17 cellular contexts compared by ENCODE assay signal in genomic region chr18:25661836-25662235, GRCh38.
"Had no signal": no experiment of that assay in that cellular context is flagged by ENCODE, and none has a peak within 500 bp of the region (broad histone marks: within the 10 kb centered on the region; RNA-seq: fewer than 3 reads in every experiment).

No MANE protein-coding gene starts in this region.

- H3K27ac Mint-ChIP-seq: activated CD4-positive, alpha-beta T cell treated with anti-CD3 and anti-CD28 coated beads, Interleukin-2, amount 10 ng/mL, durations not matched to agents 7 days and 5 days; activated naive CD4-positive, alpha-beta T cell treated with anti-CD3 and anti-CD28 coated beads for 36 hours; effector memory CD8-positive, alpha-beta T cell; natural killer cell treated with Interleukin-12 subunit alpha and Interleukin-12 subunit beta and Interleukin-15 and Interleukin-18, amount 100 ng/mL, for 72 hours; T-helper 1 cell treated with Interleukin-12 subunit alpha and Interleukin-12 subunit beta and Interleukin-4 antibody, amounts not matched to agents 30 μg/mL and 1 μg/mL, for 36 hours had no signal

- H3K36me3 Mint-ChIP-seq: natural killer cell treated with Interleukin-12 subunit alpha and Interleukin-12 subunit beta and Interleukin-15 and Interleukin-18, amount 100 ng/mL, for 72 hours had no signal

- DNase-seq: activated CD4-positive, alpha-beta T cell treated with anti-CD3 and anti-CD28 coated beads, Interleukin-2, amount 10 ng/mL, durations not matched to agents 7 days and 5 days; activated CD8-positive, alpha-beta memory T cell treated with anti-CD3 and anti-CD28 coated beads, Interleukin-2, amount 50 U/mL, for 4 hours; activated naive CD4-positive, alpha-beta T cell treated with anti-CD3 and anti-CD28 coated beads for 36 hours; activated T-cell treated with anti-CD3 and anti-CD28 coated beads, Interleukin-2, amount 50 U/mL, for 4 hours; adrenal gland; dermis blood vessel endothelial cell; effector memory CD8-positive, alpha-beta T cell; esophagus squamous epithelium; posterior cingulate gyrus; retina; stimulated activated CD4-positive, alpha-beta T cell treated with anti-CD3 and anti-CD28 coated beads, Interleukin-12 subunit alpha, Interleukin-12 subunit beta, amount 100 ng/mL, for 4 hours; stimulated activated CD4-positive, alpha-beta T cell treated with anti-CD3 and anti-CD28 coated beads, Interleukin-1b, Interleukin-23, amount 100 ng/mL, for 48 hours; stimulated activated naive CD4-positive, alpha-beta T cell treated with Interleukin-2 at 50 U/mL for 16 hours; thyroid gland had no signal

- H3K4me3 Mint-ChIP-seq: activated CD4-positive, alpha-beta T cell treated with anti-CD3 and anti-CD28 coated beads, Interleukin-2, amount 10 ng/mL, durations not matched to agents 7 days and 5 days; activated naive CD4-positive, alpha-beta T cell treated with anti-CD3 and anti-CD28 coated beads for 36 hours; activated T-cell treated with anti-CD3 and anti-CD28 coated beads, Interleukin-2, amount 50 U/mL, for 4 hours; effector memory CD8-positive, alpha-beta T cell; natural killer cell treated with Interleukin-12 subunit alpha and Interleukin-12 subunit beta and Interleukin-15 and Interleukin-18, amount 100 ng/mL, for 72 hours; T-helper 1 cell treated with Interleukin-12 subunit alpha and Interleukin-12 subunit beta and Interleukin-4 antibody, amounts not matched to agents 30 μg/mL and 1 μg/mL, for 36 hours had no signal

- H3K27me3 Mint-ChIP-seq: activated CD4-positive, alpha-beta T cell treated with anti-CD3 and anti-CD28 coated beads, Interleukin-2, amount 10 ng/mL, durations not matched to agents 7 days and 5 days; effector memory CD8-positive, alpha-beta T cell; natural killer cell treated with Interleukin-12 subunit alpha and Interleukin-12 subunit beta and Interleukin-15 and Interleukin-18, amount 100 ng/mL, for 72 hours had no signal

- H3K9me3 ChIP-seq: adrenal gland, esophagus squamous epithelium, thyroid gland had no signal

- H3K27ac ChIP-seq: adrenal gland, thyroid gland had no signal

- H3K4me3 ChIP-seq: adrenal gland, esophagus squamous epithelium, thyroid gland had no signal

- H3K36me3 ChIP-seq: adrenal gland, esophagus squamous epithelium, thyroid gland had no signal

- H3K4me1 ChIP-seq: adrenal gland, thyroid gland had no signal

- H3K4me1 Mint-ChIP-seq: activated CD4-positive, alpha-beta T cell treated with anti-CD3 and anti-CD28 coated beads, Interleukin-2, amount 10 ng/mL, durations not matched to agents 7 days and 5 days had no signal

- ATAC-seq: activated CD4-positive, CD25-positive, alpha-beta regulatory T cell treated with anti-CD3 and anti-CD28 coated beads, Interleukin-2, amount 50 U/mL, for 24 hours; activated T-cell treated with anti-CD3 and anti-CD28 coated beads, Interleukin-2, amount 50 U/mL, for 4 hours; effector memory CD8-positive, alpha-beta T cell; natural killer cell treated with Interleukin-12 subunit alpha and Interleukin-12 subunit beta and Interleukin-15 and Interleukin-18, amount 100 ng/mL, for 72 hours had no signal

- H3K27me3 ChIP-seq: adrenal gland, esophagus squamous epithelium, thyroid gland had no signal

- H3K9me3 Mint-ChIP-seq: activated CD4-positive, alpha-beta T cell treated with anti-CD3 and anti-CD28 coated beads, Interleukin-2, amount 10 ng/mL, durations not matched to agents 7 days and 5 days; activated naive CD4-positive, alpha-beta T cell treated with anti-CD3 and anti-CD28 coated beads for 36 hours; activated T-cell treated with anti-CD3 and anti-CD28 coated beads, Interleukin-2, amount 50 U/mL, for 4 hours; natural killer cell treated with Interleukin-12 subunit alpha and Interleukin-12 subunit beta and Interleukin-15 and Interleukin-18, amount 100 ng/mL, for 72 hours; T-helper 1 cell treated with Interleukin-12 subunit alpha and Interleukin-12 subunit beta and Interleukin-4 antibody, amounts not matched to agents 30 μg/mL and 1 μg/mL, for 36 hours had no signal
